1 cellular context compared by ENCODE assay signal in the genomic region with DNA sequence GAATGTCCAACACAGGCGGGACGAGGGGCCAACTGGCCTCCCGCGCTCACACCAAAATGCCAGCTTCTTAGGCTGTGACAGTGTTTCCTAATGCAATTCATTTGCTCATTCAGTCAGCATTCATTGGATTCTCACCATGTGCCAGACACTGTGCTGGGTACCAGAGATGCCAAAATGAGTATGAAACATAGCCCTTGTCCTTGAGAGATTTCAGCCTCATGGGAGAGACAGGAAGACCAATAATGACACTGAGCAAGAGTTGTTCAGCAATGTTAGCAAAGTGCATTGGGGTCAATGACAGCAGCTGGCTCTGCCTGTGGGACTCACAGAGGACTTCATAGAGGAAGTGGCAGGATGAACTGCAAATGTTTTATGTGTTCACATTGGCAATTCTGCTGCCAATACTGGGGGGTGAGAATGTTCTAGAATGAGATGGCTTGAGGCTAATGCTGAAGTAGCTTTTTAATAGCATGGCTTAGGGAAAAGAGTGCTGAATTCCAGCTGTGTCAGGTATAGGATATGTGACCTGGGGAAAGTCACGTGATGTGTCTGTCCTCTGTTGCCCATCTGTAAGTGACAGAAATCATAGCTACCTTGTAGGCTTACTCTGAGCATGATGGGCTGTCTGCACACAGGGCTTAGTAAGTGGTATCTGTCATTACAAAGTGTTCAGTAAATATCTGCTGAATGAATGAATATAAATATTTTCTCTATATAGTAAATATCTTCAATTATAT.
TF ChIP-seq lines count a peak whose summit lies in the region.

No MANE protein-coding gene starts in this region.

TF ChIP-seq in HepG2, 621 proteins besides CTCF, POLR2A, EP300 and RAD21 (continued from another document):
- TF ChIP-seq, protein P1, sequence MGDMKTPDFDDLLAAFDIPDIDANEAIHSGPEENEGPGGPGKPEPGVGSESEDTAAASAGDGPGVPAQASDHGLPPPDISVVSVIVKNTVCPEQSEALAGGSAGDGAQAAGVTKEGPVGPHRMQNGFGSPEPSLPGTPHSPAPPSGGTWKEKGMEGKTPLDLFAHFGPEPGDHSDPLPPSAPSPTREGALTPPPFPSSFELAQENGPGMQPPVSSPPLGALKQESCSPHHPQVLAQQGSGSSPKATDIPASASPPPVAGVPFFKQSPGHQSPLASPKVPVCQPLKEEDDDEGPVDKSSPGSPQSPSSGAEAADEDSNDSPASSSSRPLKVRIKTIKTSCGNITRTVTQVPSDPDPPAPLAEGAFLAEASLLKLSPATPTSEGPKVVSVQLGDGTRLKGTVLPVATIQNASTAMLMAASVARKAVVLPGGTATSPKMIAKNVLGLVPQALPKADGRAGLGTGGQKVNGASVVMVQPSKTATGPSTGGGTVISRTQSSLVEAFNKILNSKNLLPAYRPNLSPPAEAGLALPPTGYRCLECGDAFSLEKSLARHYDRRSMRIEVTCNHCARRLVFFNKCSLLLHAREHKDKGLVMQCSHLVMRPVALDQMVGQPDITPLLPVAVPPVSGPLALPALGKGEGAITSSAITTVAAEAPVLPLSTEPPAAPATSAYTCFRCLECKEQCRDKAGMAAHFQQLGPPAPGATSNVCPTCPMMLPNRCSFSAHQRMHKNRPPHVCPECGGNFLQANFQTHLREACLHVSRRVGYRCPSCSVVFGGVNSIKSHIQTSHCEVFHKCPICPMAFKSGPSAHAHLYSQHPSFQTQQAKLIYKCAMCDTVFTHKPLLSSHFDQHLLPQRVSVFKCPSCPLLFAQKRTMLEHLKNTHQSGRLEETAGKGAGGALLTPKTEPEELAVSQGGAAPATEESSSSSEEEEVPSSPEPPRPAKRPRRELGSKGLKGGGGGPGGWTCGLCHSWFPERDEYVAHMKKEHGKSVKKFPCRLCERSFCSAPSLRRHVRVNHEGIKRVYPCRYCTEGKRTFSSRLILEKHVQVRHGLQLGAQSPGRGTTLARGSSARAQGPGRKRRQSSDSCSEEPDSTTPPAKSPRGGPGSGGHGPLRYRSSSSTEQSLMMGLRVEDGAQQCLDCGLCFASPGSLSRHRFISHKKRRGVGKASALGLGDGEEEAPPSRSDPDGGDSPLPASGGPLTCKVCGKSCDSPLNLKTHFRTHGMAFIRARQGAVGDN (CRISPR knock-in tag; IDR thresholded peaks at IDR 0.05), result no peak
- TF ChIP-seq ZNF260 (CRISPR knock-in tag; IDR thresholded peaks at IDR 0.05; ENCODE audit: borderline replicate concordance, low read depth), result no peak
- TF ChIP-seq IRF2 (CRISPR knock-in tag; IDR thresholded peaks at IDR 0.05), result peak; percentile 52; the same call in 1 of the 2 replicates
- TF ChIP-seq ELF3 (CRISPR knock-in tag; IDR thresholded peaks at IDR 0.05), result peak; percentile 48; the same call in 1 of the 2 replicates
TF ChIP-seq in HepG2: peak in this region for 23.
